Comparison of ENCODE assay signal across 18 cellular contexts in the genomic region with DNA sequence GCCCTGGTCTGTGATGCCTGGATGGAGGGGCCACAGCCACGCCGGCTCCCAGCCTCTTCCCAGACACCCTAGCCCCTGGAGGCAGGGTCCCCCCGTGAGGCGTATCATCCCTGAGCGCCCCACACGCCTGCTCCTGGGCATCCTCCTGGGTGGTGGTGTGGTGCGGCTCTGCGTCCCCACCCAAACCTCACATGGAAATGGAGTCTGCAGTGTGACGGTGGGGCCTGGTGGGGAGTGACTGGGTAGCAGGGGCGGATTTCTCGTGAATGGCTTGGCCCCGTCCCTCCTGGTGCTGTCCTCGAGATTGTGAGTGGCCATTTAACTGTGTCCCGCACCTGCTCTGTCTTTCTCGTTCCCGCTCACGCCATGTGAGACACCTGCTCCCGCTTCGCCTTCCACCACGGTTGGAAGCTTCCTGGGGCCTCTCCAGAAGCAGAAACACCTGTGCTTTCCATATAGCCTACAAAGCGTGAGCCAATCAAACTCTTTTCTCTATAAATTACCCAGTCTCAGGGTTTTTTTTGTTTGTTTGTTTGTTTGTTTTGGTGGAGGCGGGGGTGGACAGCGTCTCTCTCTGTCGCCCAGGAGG. TPM values are rescaled to one million over a fixed set of nuclear protein-coding genes. Genes with fewer than 3 reads are reported as not detected.
DNase-seq lines count a peak whose midpoint lies in the region; ATAC-seq, FAIRE-seq and TF ChIP-seq lines count a peak whose summit lies in the region.
"Had no signal": no experiment of that assay in that cellular context is flagged by ENCODE, and none has a peak within 500 bp of the region (broad histone marks: within the 10 kb centered on the region; RNA-seq: fewer than 3 reads in every experiment).

No MANE protein-coding gene starts in this region.

- no peak overlapping the region for H3K4me2 ChIP-seq in H1 (ENCODE audit: insufficient read depth in 1 of 2, low read depth in 2 of 2, low read length in 2 of 2)

- no peak overlapping the region for H3K23ac ChIP-seq in H1 (ENCODE audit: insufficient read length)

- peaks cover 20% of the 10 kb centered on the region for H3K27me3 Mint-ChIP-seq in type B pancreatic cell

- no peaks in the 10 kb centered on the region for H3K4me1 Mint-ChIP-seq in type B pancreatic cell (ENCODE audit: unreplicated experiment)

- POLR2A ChIA-PET in HEK293 (lab: Yijun Ruan, JAX), result no interaction called here
- POLR2A ChIA-PET in H1 (lab: Charles Lee; ENCODE audit: partially characterized antibody), result no interaction called here

- no peaks in the 10 kb centered on the region for H3K79me2 ChIP-seq in H1 (ENCODE audit: control insufficient read depth in 1 of 2, insufficient read depth in 2 of 2, low read length in 2 of 2)

- no peaks in the 10 kb centered on the region for H3K23me2 ChIP-seq in H1 (ENCODE audit: low read depth, low read length)

- no peaks in the 10 kb centered on the region for H3K79me1 ChIP-seq in H1 (ENCODE audit: low read depth, low read length)

- no peak overlapping the region for H2AFZ ChIP-seq in H1 (ENCODE audit: low read length)

- H3K36me3 ChIP-seq in HEK293 (ENCODE audit: control insufficient read depth in 2 of 2, insufficient read depth in 1 of 2, low read length in 2 of 2) (no peaks in the 10 kb centered on the region), H1 (ENCODE audit: control insufficient read depth in 2 of 4, insufficient read depth in 4 of 4, low read length in 3 of 4) (no peaks in the 10 kb centered on the region)
- H3K36me3 ChIP-seq: MG63 had no signal

- CTCF ChIA-PET in HEK293 (lab: Yijun Ruan, JAX), result no interaction called here
- CTCF ChIA-PET in H1 (lab: Charles Lee; ENCODE audit: partially characterized antibody), result interaction anchor here (0.6 to 4.9 kb wide), 2 partner anchors 8 to 1804 kb away, joined by 3 to 29 read pairs; no protein-coding TSS in a partner anchor

- WGBS in H1 (ENCODE audit: extremely low coverage in 1 of 2, insufficient coverage in 1 of 2, insufficient read length in 1 of 2, insufficient replicate concordance in 2 of 2, low coverage in 1 of 2, low lambda C conversion rate in 2 of 2, missing lambda C conversion rate in 1 of 2), 2 experiments, result 84% methylated on average over 24 of the region's 24 CpGs; no CpG with 5 or more reads in 1 of the 2 experiments

- H2BK20ac ChIP-seq in H1 (ENCODE audit: low read length), result no peak overlapping the region

- peaks cover 0 to 2% of the 10 kb centered on the region in 2 experiments for H4K20me1 ChIP-seq in H1 (replicated peaks in 1 of 2; ENCODE audit: control insufficient read depth in 1 of 2, insufficient read depth in 2 of 2, low read length in 2 of 2)

- no peak overlapping the region for H2BK5ac ChIP-seq in H1 (ENCODE audit: low read depth, low read length)

- H3K9me3 ChIP-seq in HEK293 (ENCODE audit: control insufficient read depth, insufficient read depth, low read depth, low read length) (no peaks in the 10 kb centered on the region), H1 (ENCODE audit: insufficient read depth in 2 of 2, low read depth in 1 of 2, low read length in 1 of 2) (no peaks in the 10 kb centered on the region)
- H3K9me3 ChIP-seq: MG63 had no signal

- no peak for TF ChIP-seq RAD21 in H1 (IDR thresholded peaks at IDR 0.05 in 1 of 2, conservative IDR thresholded peaks at IDR 0.05 in 1 of 2; ENCODE audit: low read depth in 2 of 2, low read length in 2 of 2)

- DNase-seq in SHP77 (lab: John Stamatoyannopoulos, UW), result peak; percentile 31 to 47
- DNase-seq in SHP77 treated with DMSO at 0.1 percent for 48 hours (lab: John Stamatoyannopoulos, UW), result no peak
- DNase-seq in NCI-H2196 treated with DMSO at 0.1 percent for 48 hours (lab: John Stamatoyannopoulos, UW; ENCODE audit: unreplicated experiment), result peak; percentile 54
- DNase-seq in H1 (ENCODE audit: low read depth in 1 of 2, low spot score in 2 of 2), result no peak
- no peak for DNase-seq in foreskin melanocyte
- no peak for DNase-seq in type B pancreatic cell (ENCODE audit: extremely low spot score, unreplicated experiment)
- DNase-seq: H9, IMR-90, Karpas-422, MG63, NCI-H1930, NCI-H510A treated with DMSO at 0.1 percent for 48 hours, SIG-M5, T-helper 17 cell had no signal

- H3K27ac ChIP-seq in HEK293 (ENCODE audit: extremely low read depth, low read depth, low read length) (no peak overlapping the region), H1 (ENCODE audit: low read depth, low read length) (no peak overlapping the region)
- H3K27ac ChIP-seq: C4-2B had no signal

- TF ChIP-seq CTCF in HEK293 (tag by site-specific recombination; IDR thresholded peaks at IDR 0.05) (no peak), H1 (IDR thresholded peaks at IDR 0.05; ENCODE audit: control extremely low read depth in 1 of 3, insufficient read depth in 1 of 3, low read depth in 1 of 3, low read length in 3 of 3) (no peak), type B pancreatic cell (conservative IDR thresholded peaks at IDR 0.05) (no peak)

- no peak overlapping the region for H4K5ac ChIP-seq in H1 (ENCODE audit: insufficient read length, low read depth, low read length)

- H3K27ac Mint-ChIP-seq in type B pancreatic cell, result no peak overlapping the region
- H3K27ac Mint-ChIP-seq: T-helper 17 cell had no signal

- no peak overlapping the region for H4K91ac ChIP-seq in H1 (replicated peaks; ENCODE audit: insufficient read length, low read length)

- no peak overlapping the region for H2AK5ac ChIP-seq in H1 (ENCODE audit: low read depth, low read length)

- H3K9ac ChIP-seq in H1 (replicated peaks in 1 of 4; ENCODE audit: extremely low read depth in 1 of 4, low read depth in 3 of 4, low read length in 3 of 4), result no peak overlapping the region

- H3K18ac ChIP-seq in H1 (ENCODE audit: extremely low read depth, low read length), result no peak overlapping the region

- H3K14ac ChIP-seq in H1 (ENCODE audit: insufficient read length), result no peak overlapping the region

- H2BK12ac ChIP-seq in H1 (ENCODE audit: low read depth, low read length), result no peak overlapping the region

- no peaks in the 10 kb centered on the region; the same call in 1 of the 2 replicates for H3K4me1 ChIP-seq in HEK293 (ENCODE audit: control insufficient read depth, insufficient read depth, low read length)
- peaks cover 0 to 14% (median 10%) of the 10 kb centered on the region in 4 experiments; a peak in 6 of 7 replicates for H3K4me1 ChIP-seq in H1 (replicated peaks in 1 of 4; ENCODE audit: control insufficient read depth in 3 of 4, insufficient read depth in 4 of 4, low read length in 3 of 4)

- H3K36me3 Mint-ChIP-seq in type B pancreatic cell, result no peaks in the 10 kb centered on the region

- no peak overlapping the region for H4K8ac ChIP-seq in H1 (ENCODE audit: extremely low read depth, insufficient read depth, low read length)

- TF ChIP-seq EP300 in H1 (IDR thresholded peaks at IDR 0.05; ENCODE audit: borderline replicate concordance in 1 of 2, low read depth in 2 of 2, low read length in 2 of 2), result no peak

- FAIRE-seq in H1 (lab: Jason Lieb, UNC), result no peak

- no peaks in the 10 kb centered on the region for H3K9me3 Mint-ChIP-seq in type B pancreatic cell
- H3K9me3 Mint-ChIP-seq: H9 had no signal

- H3K4me3 ChIP-seq in HEK293 (ENCODE audit: low read depth, low read length) (no peak overlapping the region), H1 (ENCODE audit: extremely low read depth in 1 of 4, insufficient read depth in 2 of 4, low read depth in 3 of 4, low read length in 4 of 4) (no peak overlapping the region)
- H3K4me3 ChIP-seq: MG63 had no signal

- no peak overlapping the region for H3K4ac ChIP-seq in H1 (replicated peaks; ENCODE audit: insufficient read length, low read depth, low read length)

- no peak for ATAC-seq in GM18867 (IDR thresholded peaks at IDR 0.05; ENCODE audit: unreplicated experiment)
- ATAC-seq: T-helper 17 cell had no signal

- H3K27me3 ChIP-seq in H1 (replicated peaks in 1 of 4; ENCODE audit: control insufficient read depth in 3 of 4, extremely low read depth in 1 of 4, insufficient read depth in 3 of 4, low read length in 3 of 4), result no peaks in the 10 kb centered on the region

- H3K56ac ChIP-seq in H1 (replicated peaks; ENCODE audit: insufficient read length, low read depth, low read length), result no peak overlapping the region

- H3K4me3 Mint-ChIP-seq in type B pancreatic cell, result no peak overlapping the region
- H3K4me3 Mint-ChIP-seq: H9 had no signal

- TF ChIP-seq POLR2A in H1 (IDR thresholded peaks at IDR 0.05; ENCODE audit: control extremely low read depth in 1 of 2, low read depth in 2 of 2, low read length in 2 of 2), result no peak

- no peak overlapping the region for H2BK15ac ChIP-seq in H1 (ENCODE audit: low read length)

- H2BK120ac ChIP-seq in H1 (replicated peaks; ENCODE audit: low read depth, low read length), result no peak overlapping the region

TF ChIP-seq in HEK293, 187 proteins besides CTCF, POLR2A, EP300 and RAD21:
- TF ChIP-seq ZNF600 (tag by site-specific recombination; IDR thresholded peaks at IDR 0.05) (peak; percentile 79), ZSCAN16 (tag by site-specific recombination; IDR thresholded peaks at IDR 0.05) (no peak)

TF ChIP-seq in H1, 55 proteins besides CTCF, POLR2A, EP300 and RAD21 (continues in another document):
- TF ChIP-seq, protein P1, sequence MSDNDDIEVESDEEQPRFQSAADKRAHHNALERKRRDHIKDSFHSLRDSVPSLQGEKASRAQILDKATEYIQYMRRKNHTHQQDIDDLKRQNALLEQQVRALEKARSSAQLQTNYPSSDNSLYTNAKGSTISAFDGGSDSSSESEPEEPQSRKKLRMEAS (IDR thresholded peaks at IDR 0.05), result peak; percentile 21; the same call in 1 of the 2 replicates

RNA-seq across cellular contexts. Expression of a gene that starts 5.9 kb away (rescaled TPM):
- 0.31 and 0.56 TPM in 2 replicates for total RNA-seq in H1 (2021; fragmentation: NEBNext Ultra II Directional; extraction: Animal tissue kit (Norgen Biotek cat#: 25700))
- polyA plus RNA-seq in H1 (2011; rRNA removed), result 0.60 and 0.61 TPM in 2 replicates
- polyA plus RNA-seq in H1 (2011; cell fraction: cytosol; rRNA removed), result 0.69 TPM
- 1.4 TPM for polyA plus RNA-seq in H1 (2011; cell fraction: nucleus; rRNA removed)
- polyA plus RNA-seq in H1 (2012, experiment 1 of 2), result 0.27 to 0.40 TPM (median 0.28 TPM) in 3 of 4 replicates, not detected in the other
- polyA plus RNA-seq in H1 (2012, experiment 2 of 2), result 0.42 TPM
- polyA plus RNA-seq in H1 (2013, experiment 1 of 2), result 0.45 TPM
- polyA plus RNA-seq in H1 (2013, experiment 2 of 2), result 0.53 TPM
- polyA minus RNA-seq in H1 (2011; rRNA and poly(A)+ RNA removed), result 0.13 TPM in 1 of 2 replicates, not detected in the other
- polyA minus RNA-seq in H1 (2011; cell fraction: cytosol; rRNA and poly(A)+ RNA removed), result not detected
- 0.80 TPM for polyA minus RNA-seq in H1 (2011; cell fraction: nucleus; rRNA and poly(A)+ RNA removed)
- total RNA-seq in type B pancreatic cell (ENCODE audit: low replicate concordance), result 0.43 and 1.8 TPM in 2 replicates
- total RNA-seq: G401, IMR-90, T-helper 17 cell had no signal
- polyA plus RNA-seq: IMR-90 had no signal

RNA-seq across cellular contexts. Expression of a gene that starts 29.4 kb away (rescaled TPM):
- total RNA-seq in H1 (2021; fragmentation: NEBNext Ultra II Directional; extraction: Animal tissue kit (Norgen Biotek cat#: 25700)), result not detected in 2 replicates
- polyA plus RNA-seq in H1 (2011; rRNA removed), result not detected in 2 replicates
- polyA plus RNA-seq in H1 (2011; cell fraction: cytosol; rRNA removed), result not detected
- polyA plus RNA-seq in H1 (2011; cell fraction: nucleus; rRNA removed), result 0.06 TPM
- 0.19 TPM in 1 of 4 replicates, not detected in the others for polyA plus RNA-seq in H1 (2012, experiment 1 of 2)
- polyA plus RNA-seq in H1 (2012, experiment 2 of 2), result not detected
- not detected for polyA plus RNA-seq in H1 (2013, experiment 1 of 2)
- not detected for polyA plus RNA-seq in H1 (2013, experiment 2 of 2)
- not detected in 2 replicates for polyA minus RNA-seq in H1 (2011; rRNA and poly(A)+ RNA removed)
- polyA minus RNA-seq in H1 (2011; cell fraction: cytosol; rRNA and poly(A)+ RNA removed), result not detected
- not detected for polyA minus RNA-seq in H1 (2011; cell fraction: nucleus; rRNA and poly(A)+ RNA removed)
- not detected in 2 replicates for total RNA-seq in type B pancreatic cell (ENCODE audit: low replicate concordance)
- total RNA-seq: H9, IMR-90, T-helper 17 cell had no signal
- polyA plus RNA-seq: IMR-90 had no signal

Comparison
In these comparisons a context has a peak if more than half of its experiments do, and no peak if none do; other contexts are left out.
1. DNase-seq: peak in SHP77 (2 of 2) and NCI-H2196 treated with DMSO at 0.1 percent for 48 hours (single experiment); none in SHP77 treated with DMSO at 0.1 percent for 48 hours (single experiment), H1 (0 of 2), foreskin melanocyte (single experiment) and type B pancreatic cell (single experiment).